ENCODE assay signal across 8 cellular contexts in the genomic region with DNA sequence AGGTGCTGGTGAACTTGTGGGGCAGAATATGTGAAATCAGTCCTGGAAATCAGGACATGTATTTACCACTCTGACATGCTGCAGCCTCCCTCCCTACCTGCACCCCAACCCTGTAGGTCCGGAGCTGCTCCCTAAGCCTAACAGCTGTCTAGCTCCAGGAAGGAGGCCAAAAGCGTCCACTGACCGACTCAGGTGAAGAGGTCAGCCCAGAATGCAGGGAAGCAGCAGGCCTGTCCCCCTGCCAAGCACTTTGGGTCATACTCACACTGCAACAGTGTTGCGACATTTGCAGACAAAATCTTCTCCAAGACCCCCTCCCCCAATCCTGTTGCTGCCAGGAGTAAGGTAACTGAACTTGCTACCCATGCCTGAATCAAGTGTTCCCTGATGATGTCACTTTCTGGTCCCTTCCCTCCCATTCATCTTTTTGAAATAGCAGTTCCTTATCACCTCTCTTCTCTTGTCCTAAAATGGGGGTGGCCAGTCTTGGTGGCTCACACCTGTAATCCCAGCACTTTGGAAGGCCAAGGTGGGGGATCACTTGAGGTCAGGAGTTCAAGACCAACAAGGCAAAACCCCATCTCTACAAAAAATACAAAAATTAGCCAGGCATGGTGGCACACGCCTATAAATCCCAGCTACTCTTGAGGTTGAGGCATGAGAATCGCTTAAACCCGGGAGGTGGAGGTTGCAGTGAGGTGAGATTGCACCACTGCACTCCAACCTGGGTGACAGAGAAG. TPM values are rescaled to one million over a fixed set of nuclear protein-coding genes. Genes with fewer than 3 reads are reported as not detected.
A peak's percentile ranks its signal among the peaks of the same experiment; 100 is the strongest.
DNase-seq lines count a peak whose midpoint lies in the region; ATAC-seq and TF ChIP-seq lines count a peak whose summit lies in the region.

No MANE protein-coding gene starts in this region.

- ATAC-seq in HCT116, result no peak
- no peak for ATAC-seq in HG02763 (IDR thresholded peaks at IDR 0.05; ENCODE audit: unreplicated experiment)
- ATAC-seq in esophagus mucosa, result no peak

- intact Hi-C loops in HCT116 (cut with micrococcal nuclease) (no loop called here), sigmoid colon (cut with DNase I) (loop anchor here (2.0 to 5.0 kb wide), 2 partner anchors 47 to 108 kb away; a partner anchor contains a TSS)

- H3K4me2 ChIP-seq in HCT116 (ENCODE audit: low read length), result peak overlapping the region; percentile 100

- WGBS in sigmoid colon, 2 donors, result 79 to 89% methylated on average over 7 of the region's 7 CpGs

- peaks cover 38% of the 10 kb centered on the region for H3K79me2 ChIP-seq in HCT116 (ENCODE audit: insufficient read depth, low read length)

- H3K9ac ChIP-seq in HCT116 (ENCODE audit: low read length) (peak overlapping the region; percentile 82), SK-N-MC (ENCODE audit: insufficient read length) (no peak overlapping the region)

- no peak for TF ChIP-seq RAD21 in HCT116 (IDR thresholded peaks at IDR 0.05; ENCODE audit: low read depth)

- 0 out of 2 replicates have a peak, but pooled peaks cover 3% of the 10 kb centered on the region for H3K9me2 ChIP-seq in HCT116 (ENCODE audit: insufficient read depth)

- H3K4me3 ChIP-seq in HCT116 (replicated peaks in 1 of 2; ENCODE audit: low read depth in 1 of 2, low read length in 2 of 2) (peak overlapping the region; percentile 58 to 99), SK-N-MC (peak overlapping the region; percentile 98), fibroblast of pulmonary artery (replicated peaks; ENCODE audit: low read depth, low read length) (no peak overlapping the region), sigmoid colon (peak overlapping the region in 1 of 4 donors; percentile 58)

- RAD21 ChIA-PET in HCT116 (lab: Charles Lee; ENCODE audit: low non-redundant PET in 1 of 2, low total read pairs in 2 of 2, uncharacterized antibody in 2 of 2, unreplicated experiment in 2 of 2), result no interaction called here

- no TSS peak for BruUV-seq in HCT116 (replicated peaks; lab: Mats Ljungman, UMichigan)

- H4K20me1 ChIP-seq in HCT116 (ENCODE audit: insufficient read depth), result no peaks in the 10 kb centered on the region

- H2AFZ ChIP-seq in HCT116 (ENCODE audit: low read depth, low read length, poor library complexity, severe bottlenecking), result peak overlapping the region; percentile 1

- H3K9me3 ChIP-seq in HCT116 (ENCODE audit: control insufficient read depth in 1 of 2, insufficient read depth in 1 of 2, low read depth in 1 of 2, low read length in 2 of 2), result no peaks in the 10 kb centered on the region
- H3K9me3 ChIP-seq in SK-N-MC (ENCODE audit: low read depth, low read length), result no peaks in the 10 kb centered on the region
- no peaks in the 10 kb centered on the region for H3K9me3 ChIP-seq in sigmoid colon

- no peak for TF ChIP-seq CTCF in HCT116 (IDR thresholded peaks at IDR 0.05 in 2 of 3, conservative IDR thresholded peaks at IDR 0.05 in 1 of 3; ENCODE audit: borderline replicate concordance in 1 of 3, insufficient read depth in 1 of 3, low read depth in 2 of 3, low read length in 2 of 3)
- TF ChIP-seq CTCF in fibroblast of pulmonary artery (IDR thresholded peaks at IDR 0.05; ENCODE audit: low read length, missing control alignments), result no peak
- TF ChIP-seq CTCF in sigmoid colon (IDR thresholded peaks at IDR 0.05), result no peak

- POLR2A ChIA-PET in HCT116 (lab: Charles Lee), result interaction anchor here (3.1 kb wide), 1 partner anchor 10 kb away, joined by 38 read pairs; a partner anchor contains a TSS

- H3K27ac ChIP-seq in HCT116 (ENCODE audit: low read depth, low read length) (peak overlapping the region; percentile 93), SK-N-MC (peak overlapping the region; percentile 62; the same call in 1 of the 2 replicates), sigmoid colon (peak overlapping the region; percentile 87 to 96 (median 91))

- TF ChIP-seq POLR2A in HCT116 (IDR thresholded peaks at IDR 0.05; ENCODE audit: borderline replicate concordance, extremely low read depth, insufficient read depth, insufficient read length), result no peak
- no peak for TF ChIP-seq POLR2A in sigmoid colon (IDR thresholded peaks at IDR 0.05)

- no peak for DNase-seq in HCT116 (ENCODE audit: low read depth, low spot score)
- no peak for DNase-seq in SK-N-MC (ENCODE audit: low read depth, low spot score)
- DNase-seq in fibroblast of pulmonary artery (ENCODE audit: low read depth), result peak; percentile 49
- DNase-seq in sigmoid colon, result peak; percentile 75
- DNase-seq in NCI-H2081 treated with DMSO at 0.1 percent for 48 hours (lab: John Stamatoyannopoulos, UW), result no peak
- DNase-seq in NCI-H774 (lab: John Stamatoyannopoulos, UW), result no peak

- H3K27me3 ChIP-seq in HCT116 (ENCODE audit: insufficient read depth, low read length) (no peaks in the 10 kb centered on the region), sigmoid colon (no peaks in the 10 kb centered on the region)

- peaks cover 0 to 2% of the 10 kb centered on the region in 2 experiments; a peak in 1 of 4 replicates for H3K36me3 ChIP-seq in HCT116 (ENCODE audit: control insufficient read depth in 1 of 2, insufficient read depth in 2 of 2, low read length in 2 of 2)
- H3K36me3 ChIP-seq in SK-N-MC (ENCODE audit: insufficient read depth, low read length), result no peaks in the 10 kb centered on the region
- no peaks in the 10 kb centered on the region for H3K36me3 ChIP-seq in sigmoid colon

- CTCF ChIA-PET in HCT116 (lab: Charles Lee), result interaction anchor here (1.0 to 1.4 kb wide), 2 partner anchors 9 to 10 kb away, joined by 3 to 5 read pairs; a partner anchor contains a TSS

- no peak for TF ChIP-seq EP300 in sigmoid colon (IDR thresholded peaks at IDR 0.05)

- peaks cover 21 to 38% of the 10 kb centered on the region in 2 experiments for H3K4me1 ChIP-seq in HCT116 (ENCODE audit: control insufficient read depth in 1 of 2, insufficient read depth in 2 of 2, low read length in 2 of 2)
- peaks cover 0 to 33% (median 24%) of the 10 kb centered on the region in 4 donors for H3K4me1 ChIP-seq in sigmoid colon

TF ChIP-seq in HCT116, 20 proteins besides CTCF, POLR2A, EP300 and RAD21:
- TF ChIP-seq, protein P1, sequence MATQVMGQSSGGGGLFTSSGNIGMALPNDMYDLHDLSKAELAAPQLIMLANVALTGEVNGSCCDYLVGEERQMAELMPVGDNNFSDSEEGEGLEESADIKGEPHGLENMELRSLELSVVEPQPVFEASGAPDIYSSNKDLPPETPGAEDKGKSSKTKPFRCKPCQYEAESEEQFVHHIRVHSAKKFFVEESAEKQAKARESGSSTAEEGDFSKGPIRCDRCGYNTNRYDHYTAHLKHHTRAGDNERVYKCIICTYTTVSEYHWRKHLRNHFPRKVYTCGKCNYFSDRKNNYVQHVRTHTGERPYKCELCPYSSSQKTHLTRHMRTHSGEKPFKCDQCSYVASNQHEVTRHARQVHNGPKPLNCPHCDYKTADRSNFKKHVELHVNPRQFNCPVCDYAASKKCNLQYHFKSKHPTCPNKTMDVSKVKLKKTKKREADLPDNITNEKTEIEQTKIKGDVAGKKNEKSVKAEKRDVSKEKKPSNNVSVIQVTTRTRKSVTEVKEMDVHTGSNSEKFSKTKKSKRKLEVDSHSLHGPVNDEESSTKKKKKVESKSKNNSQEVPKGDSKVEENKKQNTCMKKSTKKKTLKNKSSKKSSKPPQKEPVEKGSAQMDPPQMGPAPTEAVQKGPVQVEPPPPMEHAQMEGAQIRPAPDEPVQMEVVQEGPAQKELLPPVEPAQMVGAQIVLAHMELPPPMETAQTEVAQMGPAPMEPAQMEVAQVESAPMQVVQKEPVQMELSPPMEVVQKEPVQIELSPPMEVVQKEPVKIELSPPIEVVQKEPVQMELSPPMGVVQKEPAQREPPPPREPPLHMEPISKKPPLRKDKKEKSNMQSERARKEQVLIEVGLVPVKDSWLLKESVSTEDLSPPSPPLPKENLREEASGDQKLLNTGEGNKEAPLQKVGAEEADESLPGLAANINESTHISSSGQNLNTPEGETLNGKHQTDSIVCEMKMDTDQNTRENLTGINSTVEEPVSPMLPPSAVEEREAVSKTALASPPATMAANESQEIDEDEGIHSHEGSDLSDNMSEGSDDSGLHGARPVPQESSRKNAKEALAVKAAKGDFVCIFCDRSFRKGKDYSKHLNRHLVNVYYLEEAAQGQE (IDR thresholded peaks at IDR 0.05; ENCODE audit: low read depth), result no peak
- TF ChIP-seq POLR2AphosphoS5 (IDR thresholded peaks at IDR 0.05; ENCODE audit: low read depth, low read length) (no peak), SIN3A (IDR thresholded peaks at IDR 0.05; ENCODE audit: low read depth) (no peak), EZH2phosphoT487 (IDR thresholded peaks at IDR 0.05; ENCODE audit: borderline replicate concordance) (no peak), SP1 (IDR thresholded peaks at IDR 0.05; ENCODE audit: low read depth) (no peak)

RNA-seq across cellular contexts. Expression of a gene that starts 1.3 kb away (rescaled TPM):
- 222 TPM for total RNA-seq in HCT116 (2021; ENCODE audit: unreplicated experiment)
- 107 and 120 TPM in 2 replicates for polyA plus RNA-seq in HCT116 (2012)
- 10 to 100 TPM; 41.0 to 56.2 (median 44.7) TPM for total RNA-seq in sigmoid colon
- 10 to 100 TPM; 27.0 to 55.1 (median 33.3) TPM for polyA plus RNA-seq in sigmoid colon
- 161 TPM for total RNA-seq in esophagus mucosa

RNA-seq across cellular contexts. Expression of a gene that starts 10.4 kb away (rescaled TPM):
- total RNA-seq in HCT116 (2021; ENCODE audit: unreplicated experiment), result 0.98 TPM
- 0.64 and 1.1 TPM in 2 replicates for polyA plus RNA-seq in HCT116 (2012)
- total RNA-seq in sigmoid colon, result 1 to 10 TPM; 1.4 to 2.2 (median 1.6) TPM
- polyA plus RNA-seq in sigmoid colon, result under 1 TPM in 1 of 3 donors, not detected in 2; 0.41 TPM
- not detected for total RNA-seq in esophagus mucosa

RNA-seq across cellular contexts. Expression of a gene that starts 46.6 kb away (rescaled TPM):
- 51.2 TPM for total RNA-seq in HCT116 (2021; ENCODE audit: unreplicated experiment)
- polyA plus RNA-seq in HCT116 (2012), result 37.8 and 40.6 TPM in 2 replicates
- total RNA-seq in sigmoid colon, result 10 to 100 TPM; 52.0 to 71.3 (median 65.2) TPM
- 10 to 100 TPM; 24.0 to 48.0 (median 25.2) TPM for polyA plus RNA-seq in sigmoid colon
- total RNA-seq in esophagus mucosa, result 89.9 TPM

RNA-seq across cellular contexts. Expression of a gene that starts 54.8 kb away (rescaled TPM):
- 22.4 TPM for total RNA-seq in HCT116 (2021; ENCODE audit: unreplicated experiment)
- 4.2 TPM in 2 replicates for polyA plus RNA-seq in HCT116 (2012)
- total RNA-seq in sigmoid colon, result 10 to 100 TPM; 16.1 to 21.6 (median 19.2) TPM
- polyA plus RNA-seq in sigmoid colon, result 1 to 10 TPM in 1 of 3 donors, under 1 TPM in 1, not detected in 1; 0.46 to 2.0 TPM
- total RNA-seq in esophagus mucosa, result 6.8 TPM

Comparison
In these comparisons a context has a peak if more than half of its experiments do, and no peak if none do; other contexts are left out.
1. DNase-seq: peak in fibroblast of pulmonary artery (single experiment) and sigmoid colon (single experiment); none in HCT116 (single experiment), SK-N-MC (single experiment), NCI-H2081 treated with DMSO at 0.1 percent for 48 hours (single experiment) and NCI-H774 (single experiment).
2. Peak in every context shown above with its lines, with median percentiles within 50 percentile points of each other: H3K27ac ChIP-seq.